ENCODE assay signal across 8 cellular contexts in genomic region chr6:43180985-43181384, GRCh38. TPM values are rescaled to one million over a fixed set of nuclear protein-coding genes. Genes with fewer than 3 reads are reported as not detected.
DNase-seq lines count a peak whose midpoint lies in the region; ATAC-seq, FAIRE-seq and TF ChIP-seq lines count a peak whose summit lies in the region.

No MANE protein-coding gene starts in this region.

- no peak overlapping the region for H2AFZ ChIP-seq in HepG2 (ENCODE audit: low read length)

- WGBS in HepG2 (ENCODE audit: low lambda C conversion rate): 89% methylated on average over 5 of the region's 5 CpGs
- 73% methylated on average over 5 of the region's 5 CpGs for WGBS in right lobe of liver (ENCODE audit: insufficient coverage, low coverage, low lambda C conversion rate, missing lambda C conversion rate)

- FAIRE-seq in HepG2 (lab: Jason Lieb, UNC): no peak

- no peaks in the 10 kb centered on the region for H3K79me2 ChIP-seq in HepG2 (ENCODE audit: insufficient read depth, low read length)

- in situ Hi-C loops in HepG2 (cut with HindIII; ENCODE audit: extremely low pct_ligation_motif_present, low pct_unique_long_range_greater_than_20kb): no loop called here

- H4K20me1 ChIP-seq in HepG2 (ENCODE audit: insufficient read depth, low read length): no peaks in the 10 kb centered on the region

- H3K9me3 ChIP-seq in HepG2 (ENCODE audit: low read length) (no peaks in the 10 kb centered on the region), right lobe of liver (no peaks in the 10 kb centered on the region), iPS-20b (ENCODE audit: insufficient read depth, low read depth, low read length) (no peaks in the 10 kb centered on the region), uterus (no peaks in the 10 kb centered on the region)

- H3K4me3 ChIP-seq in HepG2 (replicated peaks in 1 of 3; ENCODE audit: insufficient read depth in 1 of 3, low read depth in 2 of 3, low read length in 3 of 3) (no peak overlapping the region), right lobe of liver (no peak overlapping the region), iPS-20b (ENCODE audit: low read length) (peak overlapping the region; percentile 78), uterus (no peak overlapping the region)

- POLR2A ChIA-PET in HepG2 (lab: Yijun Ruan, JAX) (interaction anchor here (1.3 to 2.1 kb wide), 3 partner anchors 48 to 189 kb away, joined by 3 to 11 read pairs (median 5); partner anchors contain the start of genes DNPH1, KLC4, MRPL2 and ZNF318), activated B cell treated with CpG ODN at 0.5 μM for 24 hours (lab: Charles Lee) (interaction anchor here (0.5 to 3.7 kb wide), 4 partner anchors 8 to 246 kb away, joined by 3 to 35 read pairs (median 6); partner anchors contain the start of genes ABCC10, KLC4 and MRPL2)

- TF ChIP-seq EP300 in HepG2 (IDR thresholded peaks at IDR 0.05; ENCODE audit: low read depth in 2 of 2, low read length in 2 of 2) (no peak), HepG2 (CRISPR knock-in tag; IDR thresholded peaks at IDR 0.05; ENCODE audit: borderline replicate concordance) (no peak)

- H3K27ac ChIP-seq in HepG2 (ENCODE audit: extremely low read length, insufficient read depth, low read length): peak overlapping the region; percentile 58
- no peak overlapping the region for H3K27ac ChIP-seq in right lobe of liver
- H3K27ac ChIP-seq in iPS-20b (ENCODE audit: low read length): no peak overlapping the region
- peak overlapping the region; percentile 64 to 77 for H3K27ac ChIP-seq in uterus

- H3K36me3 ChIP-seq in HepG2 (replicated peaks in 1 of 2; ENCODE audit: control insufficient read depth in 1 of 2, insufficient read depth in 2 of 2, low read length in 2 of 2) (peaks cover 21 to 29% of the 10 kb centered on the region in 2 experiments), right lobe of liver (peaks cover 0 to 44% (median 19%) of the 10 kb centered on the region in 4 donors), iPS-20b (ENCODE audit: insufficient read depth, low read depth, low read length) (peaks cover 40% of the 10 kb centered on the region), uterus (no peaks in the 10 kb centered on the region)

- H3K27me3 ChIP-seq in HepG2 (ENCODE audit: control insufficient read depth in 1 of 2, insufficient read depth in 2 of 2, low read length in 2 of 2): no peaks in the 10 kb centered on the region; a peak in 1 of 5 replicates
- no peaks in the 10 kb centered on the region for H3K27me3 ChIP-seq in right lobe of liver
- H3K27me3 ChIP-seq in iPS-20b (ENCODE audit: insufficient read depth, low read length): no peaks in the 10 kb centered on the region
- no peaks in the 10 kb centered on the region for H3K27me3 ChIP-seq in uterus

- TF ChIP-seq RAD21 in HepG2 (CRISPR knock-in tag; IDR thresholded peaks at IDR 0.05): no peak

- no peak overlapping the region for H3K4me2 ChIP-seq in HepG2 (ENCODE audit: low read depth, low read length)

- CTCF ChIA-PET in HepG2 (lab: Yijun Ruan, JAX; ENCODE audit: low intra/inter-chr PET ratio, low total read pairs) (no interaction called here), activated B cell treated with CpG ODN at 0.5 μM for 24 hours (lab: Charles Lee) (interaction anchor here (1.5 kb wide), 1 partner anchor 8 kb away, joined by 5 read pairs; no protein-coding TSS in a partner anchor)

- TF ChIP-seq POLR2A in HepG2 (IDR thresholded peaks at IDR 0.05; ENCODE audit: insufficient read depth in 1 of 2, low read depth in 2 of 2, low read length in 2 of 2) (no peak), right lobe of liver (IDR thresholded peaks at IDR 0.05) (no peak), uterus (IDR thresholded peaks at IDR 0.05) (no peak)

- peak overlapping the region; percentile 90 for H3K27ac Mint-ChIP-seq in activated B cell treated with CpG ODN at 0.5 μM for 24 hours

- H3K9me3 Mint-ChIP-seq in activated B cell treated with CpG ODN at 0.5 μM for 24 hours: no peaks in the 10 kb centered on the region

- TF ChIP-seq CTCF in HepG2 (CRISPR knock-in tag; IDR thresholded peaks at IDR 0.05) (no peak), right lobe of liver (IDR thresholded peaks at IDR 0.05) (no peak), activated B cell treated with CpG ODN at 0.5 μM for 24 hours (IDR thresholded peaks at IDR 0.05) (no peak), uterus (IDR thresholded peaks at IDR 0.05) (no peak)

- H3K4me1 ChIP-seq in HepG2 (ENCODE audit: insufficient read depth, low read length) (peaks cover 22% of the 10 kb centered on the region), right lobe of liver (peaks cover 0 to 15% (median 0%) of the 10 kb centered on the region in 4 donors), iPS-20b (ENCODE audit: insufficient read depth, low read length) (peaks cover 7% of the 10 kb centered on the region; the same call in 1 of the 2 replicates), uterus (no peaks in the 10 kb centered on the region)

- peaks cover 37% of the 10 kb centered on the region for H3K4me1 Mint-ChIP-seq in activated B cell treated with CpG ODN at 0.5 μM for 24 hours

- H3K9ac ChIP-seq in HepG2 (ENCODE audit: insufficient read depth, low read depth, low read length) (peak overlapping the region; percentile 80; the same call in 1 of the 2 replicates), iPS-20b (ENCODE audit: low read depth, low read length) (peak overlapping the region; percentile 72; the same call in 1 of the 2 replicates)

- intact Hi-C loops in HepG2 (cut with micrococcal nuclease; ENCODE audit: unreplicated experiment) (no loop called here), right lobe of liver (cut with DNase I) (no loop called here), activated B cell treated with CpG ODN at 0.5 μM for 24 hours (cut with micrococcal nuclease) (loop anchor here (5.0 kb wide), 1 partner anchor 1634 kb away; the partner anchor contains the start of gene FOXP4), uterus (cut with DNase I; ENCODE audit: low total_unique reads) (no loop called here)

- H3K27me3 Mint-ChIP-seq in activated B cell treated with CpG ODN at 0.5 μM for 24 hours: no peaks in the 10 kb centered on the region

- no TSS peak for BruUV-seq in HepG2 (replicated peaks; lab: Mats Ljungman, UMichigan)

- peak overlapping the region; percentile 94 for H3K4me3 Mint-ChIP-seq in activated B cell treated with CpG ODN at 0.5 μM for 24 hours

- H3K36me3 Mint-ChIP-seq in activated B cell treated with CpG ODN at 0.5 μM for 24 hours (ENCODE audit: low read depth): peaks cover 60% of the 10 kb centered on the region

- DNase-seq in HepG2 (ENCODE audit: low spot score) (no peak), right lobe of liver (no peak), activated B cell treated with CpG ODN at 0.5 μM for 24 hours (no peak), uterus (no peak), GM03348 (ENCODE audit: low spot score) (no peak)

- ATAC-seq in HepG2: peak; percentile 10
- ATAC-seq in right lobe of liver: no peak
- ATAC-seq in activated B cell treated with CpG ODN at 0.5 μM for 24 hours (ENCODE audit: low read depth): no peak
- no peak for ATAC-seq in GM19467 (IDR thresholded peaks at IDR 0.05; ENCODE audit: unreplicated experiment)
- ATAC-seq in HG03342 (IDR thresholded peaks at IDR 0.05; ENCODE audit: unreplicated experiment): no peak

RNA-seq across cellular contexts. Expression of gene CUL9, which starts 1.0 kb away (rescaled TPM):
- total RNA-seq in HepG2 (2016; rRNA removed; fragmentation: Illumina TruSeq; extraction: Trizol): 10.5 and 11.4 TPM in 2 replicates
- 2.5 and 3.7 TPM in 2 replicates for total RNA-seq in HepG2 (2016; cell fraction: cytosol; rRNA removed; fragmentation: Illumina TruSeq; extraction: Trizol; ENCODE audit: low read depth)
- total RNA-seq in HepG2 (2016; cell fraction: insoluble cytoplasmic fraction; rRNA removed; fragmentation: Illumina TruSeq; extraction: Trizol): 8.8 and 14.5 TPM in 2 replicates
- 3.3 and 4.2 TPM in 2 replicates for total RNA-seq in HepG2 (2016; cell fraction: membrane; rRNA removed; fragmentation: Illumina TruSeq; extraction: Trizol)
- 18.4 and 18.7 TPM in 2 replicates for total RNA-seq in HepG2 (2016; cell fraction: nucleus; rRNA removed; fragmentation: Illumina TruSeq; extraction: Trizol)
- 13.7 and 15.3 TPM in 2 replicates for polyA plus RNA-seq in HepG2 (2011; rRNA removed)
- polyA plus RNA-seq in HepG2 (2011; cell fraction: cytosol; rRNA removed): 4.9 and 5.0 TPM in 2 replicates
- polyA plus RNA-seq in HepG2 (2011; cell fraction: nucleus; rRNA removed): 123 and 139 TPM in 2 replicates
- 9.9 and 12.7 TPM in 2 replicates for polyA plus RNA-seq in HepG2 (2012)
- 1.2 and 1.5 TPM in 2 replicates for polyA plus RNA-seq in HepG2 (2016; cell fraction: cytosol; fragmentation: Illumina TruSeq; extraction: Trizol; ENCODE audit: low read depth)
- polyA plus RNA-seq in HepG2 (2016; cell fraction: insoluble cytoplasmic fraction; fragmentation: Illumina TruSeq; extraction: Trizol; ENCODE audit: low read depth): 6.8 and 7.5 TPM in 2 replicates
- polyA plus RNA-seq in HepG2 (2016; cell fraction: membrane; fragmentation: Illumina TruSeq; extraction: Trizol; ENCODE audit: low read depth): 1.9 and 2.7 TPM in 2 replicates
- polyA plus RNA-seq in HepG2 (2016; cell fraction: nucleus; fragmentation: Illumina TruSeq; extraction: Trizol; ENCODE audit: insufficient read depth, low read depth): 44.2 and 47.7 TPM in 2 replicates
- polyA minus RNA-seq in HepG2 (2011; rRNA and poly(A)+ RNA removed; ENCODE audit: low replicate concordance): 19.3 and 22.3 TPM in 2 replicates
- polyA minus RNA-seq in HepG2 (2011; cell fraction: cytosol; rRNA and poly(A)+ RNA removed): 4.7 and 5.5 TPM in 2 replicates
- polyA minus RNA-seq in HepG2 (2011; cell fraction: nucleus; rRNA and poly(A)+ RNA removed): 30.8 and 32.9 TPM in 2 replicates
- 10 to 100 TPM; 14.4 to 17.7 (median 15.2) TPM for total RNA-seq in right lobe of liver
- 69.2 and 70.8 TPM in 2 replicates for total RNA-seq in activated B cell treated with CpG ODN at 0.5 μM for 24 hours
- 10 to 100 TPM; 31.0 to 52.6 (median 38.8) TPM for total RNA-seq in uterus

RNA-seq across cellular contexts. Expression of gene SRF, which starts 9.9 kb away (rescaled TPM):
- total RNA-seq in HepG2 (2016; rRNA removed; fragmentation: Illumina TruSeq; extraction: Trizol): 21.0 and 25.5 TPM in 2 replicates
- total RNA-seq in HepG2 (2016; cell fraction: cytosol; rRNA removed; fragmentation: Illumina TruSeq; extraction: Trizol; ENCODE audit: low read depth): 4.5 and 4.8 TPM in 2 replicates
- total RNA-seq in HepG2 (2016; cell fraction: insoluble cytoplasmic fraction; rRNA removed; fragmentation: Illumina TruSeq; extraction: Trizol): 19.0 and 26.0 TPM in 2 replicates
- 20.6 and 21.0 TPM in 2 replicates for total RNA-seq in HepG2 (2016; cell fraction: membrane; rRNA removed; fragmentation: Illumina TruSeq; extraction: Trizol)
- 15.5 and 17.7 TPM in 2 replicates for total RNA-seq in HepG2 (2016; cell fraction: nucleus; rRNA removed; fragmentation: Illumina TruSeq; extraction: Trizol)
- polyA plus RNA-seq in HepG2 (2011; rRNA removed): 44.1 and 45.7 TPM in 2 replicates
- polyA plus RNA-seq in HepG2 (2011; cell fraction: cytosol; rRNA removed): 30.8 and 42.8 TPM in 2 replicates
- polyA plus RNA-seq in HepG2 (2011; cell fraction: nucleus; rRNA removed): 50.7 and 72.8 TPM in 2 replicates
- polyA plus RNA-seq in HepG2 (2012): 18.6 and 23.1 TPM in 2 replicates
- polyA plus RNA-seq in HepG2 (2016; cell fraction: cytosol; fragmentation: Illumina TruSeq; extraction: Trizol; ENCODE audit: low read depth): 5.2 and 5.4 TPM in 2 replicates
- polyA plus RNA-seq in HepG2 (2016; cell fraction: insoluble cytoplasmic fraction; fragmentation: Illumina TruSeq; extraction: Trizol; ENCODE audit: low read depth): 26.4 and 31.7 TPM in 2 replicates
- polyA plus RNA-seq in HepG2 (2016; cell fraction: membrane; fragmentation: Illumina TruSeq; extraction: Trizol; ENCODE audit: low read depth): 19.0 and 19.4 TPM in 2 replicates
- polyA plus RNA-seq in HepG2 (2016; cell fraction: nucleus; fragmentation: Illumina TruSeq; extraction: Trizol; ENCODE audit: insufficient read depth, low read depth): 33.8 and 35.3 TPM in 2 replicates
- 59.4 and 75.9 TPM in 2 replicates for polyA minus RNA-seq in HepG2 (2011; rRNA and poly(A)+ RNA removed; ENCODE audit: low replicate concordance)
- 19.9 and 20.3 TPM in 2 replicates for polyA minus RNA-seq in HepG2 (2011; cell fraction: cytosol; rRNA and poly(A)+ RNA removed)
- polyA minus RNA-seq in HepG2 (2011; cell fraction: nucleus; rRNA and poly(A)+ RNA removed): 20.2 and 21.3 TPM in 2 replicates
- 10 to 100 TPM in 4 of 6 experiments, 1 to 10 TPM in 2; 4.9 to 17.0 (median 11.3) TPM for total RNA-seq in right lobe of liver
- 35.9 and 37.8 TPM in 2 replicates for total RNA-seq in activated B cell treated with CpG ODN at 0.5 μM for 24 hours
- 100 to 1,000 TPM in 1 of 4 donors, 10 to 100 TPM in 3; 18.2 to 109 (median 36.9) TPM for total RNA-seq in uterus

RNA-seq across cellular contexts. Expression of gene DNPH1, which starts 48.3 kb away (rescaled TPM):
- 75.0 and 75.1 TPM in 2 replicates for total RNA-seq in HepG2 (2016; rRNA removed; fragmentation: Illumina TruSeq; extraction: Trizol)
- total RNA-seq in HepG2 (2016; cell fraction: cytosol; rRNA removed; fragmentation: Illumina TruSeq; extraction: Trizol; ENCODE audit: low read depth): 50.9 and 56.3 TPM in 2 replicates
- 75.1 and 81.5 TPM in 2 replicates for total RNA-seq in HepG2 (2016; cell fraction: insoluble cytoplasmic fraction; rRNA removed; fragmentation: Illumina TruSeq; extraction: Trizol)
- total RNA-seq in HepG2 (2016; cell fraction: membrane; rRNA removed; fragmentation: Illumina TruSeq; extraction: Trizol): 52.3 and 60.5 TPM in 2 replicates
- total RNA-seq in HepG2 (2016; cell fraction: nucleus; rRNA removed; fragmentation: Illumina TruSeq; extraction: Trizol): 31.4 and 33.7 TPM in 2 replicates
- polyA plus RNA-seq in HepG2 (2011; rRNA removed): 56.5 and 65.8 TPM in 2 replicates
- polyA plus RNA-seq in HepG2 (2011; cell fraction: cytosol; rRNA removed): 106 and 143 TPM in 2 replicates
- 62.4 and 67.4 TPM in 2 replicates for polyA plus RNA-seq in HepG2 (2011; cell fraction: nucleus; rRNA removed)
- 43.1 and 47.9 TPM in 2 replicates for polyA plus RNA-seq in HepG2 (2012)
- polyA plus RNA-seq in HepG2 (2016; cell fraction: cytosol; fragmentation: Illumina TruSeq; extraction: Trizol; ENCODE audit: low read depth): 62.6 and 68.8 TPM in 2 replicates
- 76.7 and 82.8 TPM in 2 replicates for polyA plus RNA-seq in HepG2 (2016; cell fraction: insoluble cytoplasmic fraction; fragmentation: Illumina TruSeq; extraction: Trizol; ENCODE audit: low read depth)
- 47.1 and 47.7 TPM in 2 replicates for polyA plus RNA-seq in HepG2 (2016; cell fraction: membrane; fragmentation: Illumina TruSeq; extraction: Trizol; ENCODE audit: low read depth)
- polyA plus RNA-seq in HepG2 (2016; cell fraction: nucleus; fragmentation: Illumina TruSeq; extraction: Trizol; ENCODE audit: insufficient read depth, low read depth): 66.2 and 72.5 TPM in 2 replicates
- polyA minus RNA-seq in HepG2 (2011; rRNA and poly(A)+ RNA removed; ENCODE audit: low replicate concordance): 38.8 and 62.4 TPM in 2 replicates
- polyA minus RNA-seq in HepG2 (2011; cell fraction: cytosol; rRNA and poly(A)+ RNA removed): 10.5 and 15.4 TPM in 2 replicates
- polyA minus RNA-seq in HepG2 (2011; cell fraction: nucleus; rRNA and poly(A)+ RNA removed): 15.3 and 16.7 TPM in 2 replicates
- total RNA-seq in right lobe of liver: 100 to 1,000 TPM in 2 of 6 experiments, 10 to 100 TPM in 4; 50.7 to 107 (median 62.4) TPM
- 56.7 and 57.5 TPM in 2 replicates for total RNA-seq in activated B cell treated with CpG ODN at 0.5 μM for 24 hours
- 10 to 100 TPM; 23.4 to 68.4 (median 33.2) TPM for total RNA-seq in uterus

Comparison
In these comparisons a context has a peak if more than half of its experiments do, and no peak if none do; other contexts are left out.
1. H3K27ac ChIP-seq: peak in HepG2 (single experiment) and uterus (2 of 2); none in right lobe of liver (0 of 3) and iPS-20b (single experiment).